Comparison of ENCODE assay signal across 8 cellular contexts in genomic region chr1:8985915-8986813, GRCh38. TPM values are rescaled to one million over a fixed set of nuclear protein-coding genes. Genes with fewer than 3 reads are reported as not detected.
DNase-seq lines count a peak whose midpoint lies in the region; TF ChIP-seq lines count a peak whose summit lies in the region.

No MANE protein-coding gene starts in this region.

- H3K27me3 Mint-ChIP-seq in CD14-positive monocyte (ENCODE audit: low read depth in 3 of 3) = peaks cover 4 to 7% (median 5%) of the 10 kb centered on the region in 3 donors

- intact Hi-C loops in CD14-positive monocyte (cut with micrococcal nuclease) = loop anchor here (5.0 kb wide), 2 partner anchors 69 to 129 kb away; no protein-coding TSS in a partner anchor

- peaks cover 0 to 4% (median 2%) of the 10 kb centered on the region in 7 donors for H3K9me3 Mint-ChIP-seq in CD14-positive monocyte

- peak overlapping the region in 2 of 7 donors; percentile 35 to 46 for H3K27ac Mint-ChIP-seq in CD14-positive monocyte

- no peak for TF ChIP-seq POLR2A in erythroblast (IDR thresholded peaks at IDR 0.05; ENCODE audit: low read length)

- no peaks in the 10 kb centered on the region for H3K36me3 Mint-ChIP-seq in CD14-positive monocyte

- no peak overlapping the region for H3K4me3 Mint-ChIP-seq in CD14-positive monocyte

- no peak overlapping the region for H3K4me3 ChIP-seq in coronary artery

- TF ChIP-seq CTCF in coronary artery (IDR thresholded peaks at IDR 0.05) (no peak), CD14-positive monocyte (IDR thresholded peaks at IDR 0.05) (no peak)

- peak overlapping the region; percentile 26 to 64 for H3K27ac ChIP-seq in coronary artery

- DNase-seq in C1 segment of cervical spinal cord (lab: John Stamatoyannopoulos, UW) = peak in 11 of 14 donors; percentile 4 to 85 (median 50)
- peak; percentile 75 for DNase-seq in NCI-H2196 (lab: John Stamatoyannopoulos, UW; ENCODE audit: unreplicated experiment)
- DNase-seq in coronary artery (ENCODE audit: low spot score) = peak; percentile 85
- peak; percentile 65 for DNase-seq in middle frontal gyrus (ENCODE audit: extremely low spot score, low spot score)
- no peak for DNase-seq in ecto neural progenitor cell (ENCODE audit: low spot score)
- no peak for DNase-seq in CD14-positive monocyte (ENCODE audit: low spot score)
- DNase-seq in erythroblast (lab: John Stamatoyannopoulos, UW) = no peak
- DNase-seq in central memory CD4-positive, alpha-beta T cell = no peak

- H3K4me1 Mint-ChIP-seq in CD14-positive monocyte = peaks cover 8% of the 10 kb centered on the region

RNA-seq across cellular contexts. Expression of gene SLC2A7, which starts 40.1 kb away (rescaled TPM):
- not detected for polyA plus RNA-seq in CD14-positive monocyte

RNA-seq across cellular contexts. Expression of gene CA6, which starts 40.5 kb away (rescaled TPM):
- polyA plus RNA-seq in CD14-positive monocyte = not detected

Comparison
In these comparisons a context has a peak if more than half of its experiments do, and no peak if none do; other contexts are left out.
1. DNase-seq: peak in C1 segment of cervical spinal cord (11 of 14), NCI-H2196 (single experiment), coronary artery (single experiment) and middle frontal gyrus (single experiment); none in ecto neural progenitor cell (single experiment), CD14-positive monocyte (single experiment), erythroblast (0 of 2) and central memory CD4-positive, alpha-beta T cell (single experiment).